9 cellular contexts compared by ENCODE assay signal in the genomic region with DNA sequence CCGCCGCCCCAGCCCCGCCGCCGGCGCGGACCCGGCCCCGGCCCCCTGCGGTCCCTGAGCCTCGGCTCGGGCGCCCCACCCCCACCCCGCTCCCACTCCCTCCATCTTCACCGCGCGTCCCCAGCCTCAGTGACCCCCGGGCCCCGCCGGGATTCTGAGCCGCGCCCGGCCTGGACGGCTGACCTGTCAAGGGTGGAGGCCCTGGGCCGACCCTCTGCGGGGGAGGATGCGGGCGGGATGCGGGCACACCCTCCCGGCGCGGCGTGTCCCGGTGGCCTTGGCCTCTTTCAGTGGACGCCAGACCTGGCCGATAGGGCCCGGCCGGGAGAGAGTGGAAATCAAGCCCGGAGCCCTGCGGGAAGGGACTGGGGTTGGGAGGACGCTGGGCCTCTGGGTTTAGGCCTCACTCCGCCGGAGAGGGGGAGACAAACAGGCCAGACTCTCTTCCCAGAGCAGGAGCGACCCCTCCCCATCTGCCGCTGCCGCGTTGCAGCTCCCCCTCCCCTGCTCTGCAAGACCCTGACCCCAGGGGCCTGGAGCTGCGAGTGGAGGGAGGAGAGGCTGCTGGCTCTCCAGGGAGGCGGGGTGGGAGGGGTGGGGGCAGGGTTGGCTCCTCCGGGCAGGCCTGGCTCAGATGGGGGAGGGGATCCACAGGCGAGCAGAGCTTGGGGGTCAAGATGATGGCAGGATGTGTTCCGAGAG. TPM values are rescaled to one million over a fixed set of nuclear protein-coding genes. Genes with fewer than 3 reads are reported as not detected.
DNase-seq lines count a peak whose midpoint lies in the region; ATAC-seq and TF ChIP-seq lines count a peak whose summit lies in the region.
"Had no signal": no experiment of that assay in that cellular context is flagged by ENCODE, and none has a peak within 500 bp of the region (broad histone marks: within the 10 kb centered on the region; RNA-seq: fewer than 3 reads in every experiment).

No MANE protein-coding gene starts in this region.

- 5% methylated on average over 49 of the region's 52 CpGs for WGBS in urinary bladder

- H3K27ac ChIP-seq in cardiac muscle cell (no peak overlapping the region), angular gyrus (ENCODE audit: low read depth, low read length) (peak overlapping the region; percentile 73), urinary bladder (ENCODE audit: low read depth) (no peak overlapping the region)

- H3K36me3 ChIP-seq in cardiac muscle cell (no peaks in the 10 kb centered on the region), urinary bladder (ENCODE audit: insufficient read depth) (no peaks in the 10 kb centered on the region)

- TF ChIP-seq CTCF in cardiac muscle cell (IDR thresholded peaks at IDR 0.05; ENCODE audit: low read depth, low read length): no peak

- H3K27me3 ChIP-seq in cardiac muscle cell: peaks cover 66% of the 10 kb centered on the region

- peaks cover 2% of the 10 kb centered on the region for H3K4me1 Mint-ChIP-seq in memory B cell

- peak overlapping the region; percentile 34 for H3K4me3 ChIP-seq in cardiac muscle cell
- H3K4me3 ChIP-seq in urinary bladder (ENCODE audit: low read depth, low read length): peak overlapping the region; percentile 54

- no peaks in the 10 kb centered on the region for H3K9me3 ChIP-seq in cardiac muscle cell (ENCODE audit: low read depth)

- intact Hi-C loops in Right ventricle myocardium inferior (cut with DNase I): no loop called here

- peak overlapping the region; percentile 69 for H3K4me3 Mint-ChIP-seq in memory B cell

- no peak overlapping the region for H3K27ac Mint-ChIP-seq in memory B cell

- DNase-seq in cardiac muscle cell (ENCODE audit: low read depth in 1 of 2, low spot score in 1 of 2) (peak in 1 of 2 donors; percentile 12), Right ventricle myocardium inferior (ENCODE audit: missing footprints) (no peak), memory B cell (ENCODE audit: low spot score in 2 of 2) (no peak), NCI-H774 (lab: John Stamatoyannopoulos, UW) (no peak), NCI-H1930 (lab: John Stamatoyannopoulos, UW) (no peak)

- no peaks in the 10 kb centered on the region for H3K4me1 ChIP-seq in cardiac muscle cell (ENCODE audit: low read depth)
- H3K4me1 ChIP-seq in urinary bladder (ENCODE audit: insufficient read depth): peaks cover 2% of the 10 kb centered on the region

- no peak for ATAC-seq in Right ventricle myocardium inferior
- ATAC-seq in memory B cell (ENCODE audit: low read depth): no peak
- no peak for ATAC-seq in HG02678 (IDR thresholded peaks at IDR 0.05; ENCODE audit: unreplicated experiment)

- no peaks in the 10 kb centered on the region for H3K9me3 Mint-ChIP-seq in memory B cell

- peaks cover 20% of the 10 kb centered on the region for H3K27me3 Mint-ChIP-seq in memory B cell

- H3K36me3 Mint-ChIP-seq in memory B cell: peaks cover 9% of the 10 kb centered on the region

RNA-seq across cellular contexts. Expression of a gene that starts 0.5 kb away (rescaled TPM):
- total RNA-seq in cardiac muscle cell (1.7 and 2.4 TPM in 2 replicates), Right ventricle myocardium inferior (0.57 TPM), urinary bladder (1.2 TPM)
- polyA plus RNA-seq in cardiac muscle cell (0.35 and 0.42 TPM in 2 replicates), urinary bladder (1.6 TPM)

RNA-seq across cellular contexts. Expression of a gene that starts 18.5 kb away (rescaled TPM):
- total RNA-seq in cardiac muscle cell (54.6 and 73.4 TPM in 2 replicates), Right ventricle myocardium inferior (37.8 TPM), urinary bladder (28.0 TPM)
- polyA plus RNA-seq in cardiac muscle cell (100 and 134 TPM in 2 replicates), urinary bladder (45.7 TPM)

RNA-seq across cellular contexts. Expression of a gene that starts 22.9 kb away (rescaled TPM):
- total RNA-seq in cardiac muscle cell: 25.7 and 39.1 TPM in 2 replicates
- polyA plus RNA-seq in cardiac muscle cell: 53.1 and 58.7 TPM in 2 replicates
- total RNA-seq in Right ventricle myocardium inferior: 370 TPM
- total RNA-seq in urinary bladder: 6.2 TPM
- 5.5 TPM for polyA plus RNA-seq in urinary bladder

RNA-seq across cellular contexts. Expression of a gene that starts 26.8 kb away (rescaled TPM):
- 53.1 and 58.1 TPM in 2 replicates for total RNA-seq in cardiac muscle cell
- 16.4 and 16.8 TPM in 2 replicates for polyA plus RNA-seq in cardiac muscle cell
- 21.3 TPM for total RNA-seq in Right ventricle myocardium inferior
- total RNA-seq in urinary bladder: 8.7 TPM
- 36.3 TPM for polyA plus RNA-seq in urinary bladder

RNA-seq across cellular contexts. Expression of a gene that starts 38.4 kb away (rescaled TPM):
- total RNA-seq in cardiac muscle cell (not detected in 2 replicates), Right ventricle myocardium inferior (not detected), urinary bladder (not detected)
- polyA plus RNA-seq in cardiac muscle cell (3.8 TPM in 1 of 2 replicates, not detected in the other), urinary bladder (not detected)
- total RNA-seq: H4 had no signal
